ENCODE assay signal across 8 cellular contexts in genomic region chr2:201183373-201183742, GRCh38. TPM values are rescaled to one million over a fixed set of nuclear protein-coding genes. Genes with fewer than 3 reads are reported as not detected.
DNase-seq lines count a peak whose midpoint lies in the region; ATAC-seq and TF ChIP-seq lines count a peak whose summit lies in the region.

No MANE protein-coding gene starts in this region.

- no peak for TF ChIP-seq CTCF in thoracic aorta (IDR thresholded peaks at IDR 0.05)

- intact Hi-C loops in activated T-helper 1 cell treated with anti-CD3 and anti-CD28 coated beads, Interleukin-12 subunit alpha, Interleukin-12 subunit beta, Interleukin-2, Interleukin-4 antibody, amounts not matched to agents 30 ng/mL and 10 ng/mL and 1 ng/mL, durations not matched to agents 14 hours and 24 hours and 36 hours (cut with micrococcal nuclease) = loop anchor here (1.0 to 10.0 kb wide), 7 partner anchors 29 to 1081 kb away; partner anchors contain the start of genes ALS2, NOP58, STRADB and TRAK2

- CTCF ChIA-PET in activated CD4-positive, alpha-beta T cell treated with anti-CD3 and anti-CD28 coated beads, Interleukin-2, amount 10 ng/mL, durations not matched to agents 7 days and 5 days (lab: Charles Lee) = interaction anchor here (0.6 to 3.0 kb wide), 17 partner anchors 12 to 811 kb away, joined by 3 to 46 read pairs (median 6); partner anchors contain the start of genes NIF3L1 and PPIL3

- POLR2A ChIA-PET in activated CD4-positive, alpha-beta T cell treated with anti-CD3 and anti-CD28 coated beads, Interleukin-2, amount 10 ng/mL, durations not matched to agents 7 days and 5 days (lab: Charles Lee) = interaction anchor here (0.6 to 1.2 kb wide), 7 partner anchors 9 to 597 kb away, joined by 3 to 12 read pairs (median 4); no protein-coding TSS in a partner anchor

- H3K27me3 ChIP-seq in iPS-20b (ENCODE audit: insufficient read depth, low read length) (no peaks in the 10 kb centered on the region), thoracic aorta (replicated peaks; ENCODE audit: insufficient read depth) (no peaks in the 10 kb centered on the region)

- H3K36me3 Mint-ChIP-seq in activated CD4-positive, alpha-beta T cell treated with anti-CD3 and anti-CD28 coated beads, Interleukin-2, amount 10 ng/mL, durations not matched to agents 7 days and 5 days (ENCODE audit: low read depth) = peaks cover 46% of the 10 kb centered on the region
- peaks cover 22% of the 10 kb centered on the region for H3K36me3 Mint-ChIP-seq in activated T-helper 1 cell treated with anti-CD3 and anti-CD28 coated beads, Interleukin-12 subunit alpha, Interleukin-12 subunit beta, Interleukin-2, Interleukin-4 antibody, amounts not matched to agents 30 ng/mL and 10 ng/mL and 1 ng/mL, durations not matched to agents 14 hours and 24 hours and 36 hours (ENCODE audit: low read depth)

- no peak overlapping the region for H3K27ac ChIP-seq in iPS-20b (ENCODE audit: low read length)
- peak overlapping the region in 1 of 2 donors; percentile 31 for H3K27ac ChIP-seq in thoracic aorta

- H3K4me1 ChIP-seq in iPS-20b (ENCODE audit: insufficient read depth, low read length) = no peaks in the 10 kb centered on the region; the same call in 1 of the 2 replicates
- peaks cover 0 to 8% of the 10 kb centered on the region in 2 donors for H3K4me1 ChIP-seq in thoracic aorta (ENCODE audit: control insufficient read depth in 1 of 2, low read depth in 2 of 2)

- H3K27me3 Mint-ChIP-seq in activated CD4-positive, alpha-beta T cell treated with anti-CD3 and anti-CD28 coated beads, Interleukin-2, amount 10 ng/mL, durations not matched to agents 7 days and 5 days = no peaks in the 10 kb centered on the region
- H3K27me3 Mint-ChIP-seq in activated T-helper 1 cell treated with anti-CD3 and anti-CD28 coated beads, Interleukin-12 subunit alpha, Interleukin-12 subunit beta, Interleukin-2, Interleukin-4 antibody, amounts not matched to agents 30 ng/mL and 10 ng/mL and 1 ng/mL, durations not matched to agents 14 hours and 24 hours and 36 hours (ENCODE audit: insufficient read depth) = peaks cover 4% of the 10 kb centered on the region

- ATAC-seq in thoracic aorta (ENCODE audit: insufficient number of reproducible peaks, low FRiP score, low read depth) (no peak), GM19328 (IDR thresholded peaks at IDR 0.05; ENCODE audit: unreplicated experiment) (no peak)

- peaks cover 45% of the 10 kb centered on the region for H3K4me1 Mint-ChIP-seq in activated CD4-positive, alpha-beta T cell treated with anti-CD3 and anti-CD28 coated beads, Interleukin-2, amount 10 ng/mL, durations not matched to agents 7 days and 5 days
- H3K4me1 Mint-ChIP-seq in activated T-helper 1 cell treated with anti-CD3 and anti-CD28 coated beads, Interleukin-12 subunit alpha, Interleukin-12 subunit beta, Interleukin-2, Interleukin-4 antibody, amounts not matched to agents 30 ng/mL and 10 ng/mL and 1 ng/mL, durations not matched to agents 14 hours and 24 hours and 36 hours (ENCODE audit: low read depth) = peaks cover 67% of the 10 kb centered on the region

- DNase-seq in activated CD4-positive, alpha-beta T cell treated with anti-CD3 and anti-CD28 coated beads, Interleukin-2, amount 10 ng/mL, durations not matched to agents 7 days and 5 days = no peak
- DNase-seq in activated CD4-positive, alpha-beta T cell treated with anti-CD3 and anti-CD28 coated beads, Interleukin-2, amount 50 U/mL, for 4 hours = no peak
- DNase-seq in activated T-helper 1 cell treated with anti-CD3 and anti-CD28 coated beads, Interleukin-12 subunit alpha, Interleukin-12 subunit beta, Interleukin-2, Interleukin-4 antibody, amounts not matched to agents 30 ng/mL and 10 ng/mL and 1 ng/mL, durations not matched to agents 14 hours and 24 hours and 36 hours (ENCODE audit: low spot score) = no peak
- DNase-seq in thoracic aorta (ENCODE audit: low spot score) (no peak), NCI-H1694 treated with DMSO at 0.1 percent for 48 hours (lab: John Stamatoyannopoulos, UW) (no peak), DMS53 (lab: John Stamatoyannopoulos, UW) (no peak)

- peaks cover 4% of the 10 kb centered on the region; the same call in 1 of the 2 replicates for H3K9me3 ChIP-seq in iPS-20b (ENCODE audit: insufficient read depth, low read depth, low read length)
- H3K9me3 ChIP-seq in thoracic aorta = no peaks in the 10 kb centered on the region

- H3K9me3 Mint-ChIP-seq in activated CD4-positive, alpha-beta T cell treated with anti-CD3 and anti-CD28 coated beads, Interleukin-2, amount 10 ng/mL, durations not matched to agents 7 days and 5 days = peaks cover 8% of the 10 kb centered on the region
- peaks cover 9% of the 10 kb centered on the region for H3K9me3 Mint-ChIP-seq in activated T-helper 1 cell treated with anti-CD3 and anti-CD28 coated beads, Interleukin-12 subunit alpha, Interleukin-12 subunit beta, Interleukin-2, Interleukin-4 antibody, amounts not matched to agents 30 ng/mL and 10 ng/mL and 1 ng/mL, durations not matched to agents 14 hours and 24 hours and 36 hours

- H3K4me3 ChIP-seq in iPS-20b (ENCODE audit: low read length) (peak overlapping the region; percentile 62), thoracic aorta (peak overlapping the region; percentile 69)

- H3K9ac ChIP-seq in iPS-20b (ENCODE audit: low read depth, low read length) = peak overlapping the region; percentile 62; the same call in 1 of the 2 replicates

- H3K36me3 ChIP-seq in iPS-20b (ENCODE audit: insufficient read depth, low read depth, low read length) (no peaks in the 10 kb centered on the region), thoracic aorta (no peaks in the 10 kb centered on the region)

- peak overlapping the region; percentile 89 for H3K27ac Mint-ChIP-seq in activated CD4-positive, alpha-beta T cell treated with anti-CD3 and anti-CD28 coated beads, Interleukin-2, amount 10 ng/mL, durations not matched to agents 7 days and 5 days
- H3K27ac Mint-ChIP-seq in activated T-helper 1 cell treated with anti-CD3 and anti-CD28 coated beads, Interleukin-12 subunit alpha, Interleukin-12 subunit beta, Interleukin-2, Interleukin-4 antibody, amounts not matched to agents 30 ng/mL and 10 ng/mL and 1 ng/mL, durations not matched to agents 14 hours and 24 hours and 36 hours = peak overlapping the region; percentile 90

- H3K4me3 Mint-ChIP-seq in activated CD4-positive, alpha-beta T cell treated with anti-CD3 and anti-CD28 coated beads, Interleukin-2, amount 10 ng/mL, durations not matched to agents 7 days and 5 days = peak overlapping the region; percentile 90
- H3K4me3 Mint-ChIP-seq in activated T-helper 1 cell treated with anti-CD3 and anti-CD28 coated beads, Interleukin-12 subunit alpha, Interleukin-12 subunit beta, Interleukin-2, Interleukin-4 antibody, amounts not matched to agents 30 ng/mL and 10 ng/mL and 1 ng/mL, durations not matched to agents 14 hours and 24 hours and 36 hours = peak overlapping the region; percentile 96

RNA-seq across cellular contexts. Expression of gene CASP10, which starts 0.4 kb away (rescaled TPM):
- total RNA-seq in activated CD4-positive, alpha-beta T cell treated with anti-CD3 and anti-CD28 coated beads, Interleukin-2, amount 10 ng/mL, durations not matched to agents 7 days and 5 days = 10 to 100 TPM; 45.0 to 49.6 TPM
- 13.5 and 15.7 TPM in 2 replicates for total RNA-seq in activated T-helper 1 cell treated with anti-CD3 and anti-CD28 coated beads, Interleukin-12 subunit alpha, Interleukin-12 subunit beta, Interleukin-2, Interleukin-4 antibody, amounts not matched to agents 30 ng/mL and 10 ng/mL and 1 ng/mL, durations not matched to agents 14 hours and 24 hours and 36 hours
- total RNA-seq in thoracic aorta = 10 to 100 TPM; 10.3 to 12.3 TPM
